Comparison of ENCODE assay signal across 22 cellular contexts in the genomic region with DNA sequence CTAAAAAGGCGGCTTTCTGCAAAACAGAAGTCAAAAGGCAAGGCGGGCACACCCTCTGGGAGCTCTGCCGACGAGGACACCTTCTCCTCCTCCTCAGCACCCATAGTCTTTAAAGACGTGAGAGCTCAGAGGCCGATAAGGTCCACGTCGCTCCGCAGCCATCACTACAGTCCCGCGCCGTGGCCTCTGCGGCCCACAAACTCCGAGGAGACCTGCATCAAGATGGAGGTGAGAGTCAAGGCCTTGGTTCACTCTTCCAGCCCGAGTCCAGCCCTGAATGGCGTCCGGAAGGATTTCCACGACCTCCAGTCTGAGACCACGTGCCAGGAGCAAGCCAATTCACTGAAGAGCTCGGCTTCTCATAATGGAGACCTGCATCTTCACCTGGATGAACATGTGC. TPM values are rescaled to one million over a fixed set of nuclear protein-coding genes. Genes with fewer than 3 reads are reported as not detected.
DNase-seq lines count a peak whose midpoint lies in the region; ATAC-seq and TF ChIP-seq lines count a peak whose summit lies in the region.
"Had no signal": no experiment of that assay in that cellular context is flagged by ENCODE, and none has a peak within 500 bp of the region (broad histone marks: within the 10 kb centered on the region; RNA-seq: fewer than 3 reads in every experiment).

No MANE protein-coding gene starts in this region.

- peaks cover 2% of the 10 kb centered on the region for H3K9me3 Mint-ChIP-seq in Calu3 (ENCODE audit: low read depth, unreplicated experiment)
- H3K9me3 Mint-ChIP-seq: CD4-positive, alpha-beta T cell; CD8-positive, alpha-beta memory T cell; GM23338 had no signal

- H3K18ac ChIP-seq in mesenchymal stem cell (ENCODE audit: low read depth in 1 of 2, low read length in 2 of 2) = no peak overlapping the region

- H3K4me3 ChIP-seq in GM06990 (replicated peaks; ENCODE audit: low read depth, low read length) (no peak overlapping the region), Panc1 (ENCODE audit: low read depth in 2 of 2, low read length in 2 of 2) (no peak overlapping the region), mesenchymal stem cell (ENCODE audit: insufficient read depth in 1 of 2, low read depth in 1 of 2, low read length in 2 of 2) (no peak overlapping the region)
- H3K4me3 ChIP-seq: A549; BLaER1 treated with 17β-estradiol and CSF1 and Interleukin-3, amounts not matched to agents 10 nM and 100 nM; GM23338; HAP-1 had no signal

- no peaks in the 10 kb centered on the region for H3K27me3 ChIP-seq in GM06990 (replicated peaks; ENCODE audit: control insufficient read depth, insufficient read depth, low read length)
- no peaks in the 10 kb centered on the region for H3K27me3 ChIP-seq in Panc1 (ENCODE audit: control insufficient read depth, insufficient read depth, low read length)
- H3K27me3 ChIP-seq in mesenchymal stem cell (ENCODE audit: control insufficient read depth in 1 of 2, insufficient read depth in 1 of 2, low read length in 2 of 2) = no peaks in the 10 kb centered on the region
- H3K27me3 ChIP-seq: BE2C; BLaER1 treated with 17β-estradiol and CSF1 and Interleukin-3, amounts not matched to agents 10 nM and 100 nM had no signal

- no peak overlapping the region for H3K4me3 Mint-ChIP-seq in Calu3 (ENCODE audit: low read depth, unreplicated experiment)
- H3K4me3 Mint-ChIP-seq: CD14-positive monocyte; CD4-positive, alpha-beta T cell; CD8-positive, alpha-beta memory T cell; GM23338 had no signal

- in situ Hi-C loops in Panc1 (cut with HindIII; ENCODE audit: low pct_unique_long_range_greater_than_20kb, low sequenced_read_pairs) = no loop called here

- peak overlapping the region; percentile 29; the same call in 1 of the 2 replicates for H3K27ac ChIP-seq in Panc1 (ENCODE audit: low read length)
- no peak overlapping the region for H3K27ac ChIP-seq in mesenchymal stem cell (ENCODE audit: low read length, poor library complexity, severe bottlenecking)
- H3K27ac ChIP-seq: BLaER1 treated with 17β-estradiol and CSF1 and Interleukin-3, amounts not matched to agents 10 nM and 100 nM had no signal

- no peak overlapping the region for H3K4ac ChIP-seq in mesenchymal stem cell (ENCODE audit: low read depth in 1 of 2, low read length in 2 of 2)

- no peak for DNase-seq in Calu3
- peak; percentile 9 for DNase-seq in GM06990 (ENCODE audit: extremely low read depth, insufficient read length)
- DNase-seq in Panc1 (ENCODE audit: low read depth, low spot score) = no peak
- no peak for DNase-seq in mesenchymal stem cell
- no peak for DNase-seq in HuH-7.5 (ENCODE audit: low spot score)
- no peak for DNase-seq in inferior parietal cortex (ENCODE audit: extremely low spot score)
- DNase-seq in SW 1271 (lab: John Stamatoyannopoulos, UW) = no peak
- DNase-seq: 8988T; ACHN; AML-193; BE2C; CD4-positive, alpha-beta T cell; CD8-positive, alpha-beta memory T cell; DMS 273 treated with DMSO at 0.1 percent for 48 hours; DMS79; EL; GDM1 had no signal

- TSS peak; percentile 19 for BruUV-seq in Calu3 (replicated peaks; lab: Mats Ljungman, UMichigan)
- no TSS peak for BruUV-seq in Panc1 (replicated peaks; lab: Mats Ljungman, UMichigan)

- H2BK120ac ChIP-seq in mesenchymal stem cell (ENCODE audit: low read depth, low read length) = no peak overlapping the region

- H4K91ac ChIP-seq in mesenchymal stem cell (ENCODE audit: low read length) = peak overlapping the region; percentile 34

- H4K8ac ChIP-seq in mesenchymal stem cell (ENCODE audit: low read length) = no peak overlapping the region

- POLR2A ChIA-PET in Panc1 (lab: Charles Lee) = no interaction called here

- peaks cover 15% of the 10 kb centered on the region for H3K79me1 ChIP-seq in mesenchymal stem cell (replicated peaks; ENCODE audit: low read length, poor library complexity, severe bottlenecking)

- H3K23ac ChIP-seq in mesenchymal stem cell (ENCODE audit: low read length in 2 of 2) = no peak overlapping the region

- peaks cover 24% of the 10 kb centered on the region; the same call in 1 of the 2 replicates for H3K4me1 ChIP-seq in Panc1 (ENCODE audit: control insufficient read depth, insufficient read depth, low read length)
- peaks cover 4% of the 10 kb centered on the region for H3K4me1 ChIP-seq in mesenchymal stem cell (ENCODE audit: control insufficient read depth, insufficient read depth, low read depth, low read length)
- H3K4me1 ChIP-seq: BE2C, HAP-1 had no signal

- intact Hi-C loops in Calu3 (cut with micrococcal nuclease; ENCODE audit: unreplicated experiment) = no loop called here
- intact Hi-C loops in Panc1 (cut with micrococcal nuclease; ENCODE audit: unreplicated experiment) = no loop called here

- H3K9ac ChIP-seq in mesenchymal stem cell (ENCODE audit: low read length) = no peak overlapping the region
- H3K9ac ChIP-seq: BLaER1 treated with 17β-estradiol and CSF1 and Interleukin-3, amounts not matched to agents 10 nM and 100 nM had no signal

- no peak overlapping the region for H2AK5ac ChIP-seq in mesenchymal stem cell (ENCODE audit: low read length, severe bottlenecking)

- TF ChIP-seq CTCF in Calu3 (IDR thresholded peaks at IDR 0.05; ENCODE audit: unreplicated experiment) (no peak), GM06990 (IDR thresholded peaks at IDR 0.05; ENCODE audit: insufficient read depth, low read length, poor library complexity, severe bottlenecking) (no peak), Panc1 (IDR thresholded peaks at IDR 0.05) (no peak)

- peaks cover 3% of the 10 kb centered on the region; the same call in 1 of the 2 replicates for H3K36me3 ChIP-seq in GM06990 (ENCODE audit: control insufficient read depth, insufficient read depth, low read length)
- peaks cover 7% of the 10 kb centered on the region for H3K36me3 ChIP-seq in Panc1 (ENCODE audit: control insufficient read depth, insufficient read depth, low read length)
- peaks cover 14 to 52% of the 10 kb centered on the region in 2 experiments for H3K36me3 ChIP-seq in mesenchymal stem cell (ENCODE audit: control insufficient read depth in 1 of 2, insufficient read depth in 2 of 2, low read depth in 1 of 2, low read length in 2 of 2)
- H3K36me3 ChIP-seq: BE2C, HAP-1 had no signal

- H2BK15ac ChIP-seq in mesenchymal stem cell (ENCODE audit: low read depth, poor library complexity, severe bottlenecking) = no peak overlapping the region

- no peaks in the 10 kb centered on the region for H3K27me3 Mint-ChIP-seq in Calu3 (ENCODE audit: unreplicated experiment)
- H3K27me3 Mint-ChIP-seq: CD4-positive, alpha-beta T cell had no signal

- CTCF ChIA-PET in Calu3 (lab: Charles Lee) (no interaction called here), Panc1 (lab: Charles Lee) (no interaction called here)

- H3K4me2 ChIP-seq in mesenchymal stem cell (ENCODE audit: low read length, poor library complexity, severe bottlenecking) = no peak overlapping the region
- H3K4me2 ChIP-seq: A549; BLaER1 treated with 17β-estradiol and CSF1 and Interleukin-3, amounts not matched to agents 10 nM and 100 nM; GM23338 had no signal

- peaks cover 21% of the 10 kb centered on the region for H3K4me1 Mint-ChIP-seq in Calu3 (ENCODE audit: low read depth, unreplicated experiment)

- H3K14ac ChIP-seq in mesenchymal stem cell (ENCODE audit: low read length in 2 of 2) = no peak overlapping the region

- no peak overlapping the region for H3K27ac Mint-ChIP-seq in Calu3 (ENCODE audit: unreplicated experiment)
- H3K27ac Mint-ChIP-seq: CD14-positive monocyte; CD4-positive, alpha-beta T cell; CD8-positive, alpha-beta memory T cell; GM23338 had no signal

- no peaks in the 10 kb centered on the region for H3K9me3 ChIP-seq in Panc1 (ENCODE audit: control insufficient read depth, insufficient read depth, low read depth, low read length)
- no peaks in the 10 kb centered on the region for H3K9me3 ChIP-seq in mesenchymal stem cell (ENCODE audit: control insufficient read depth, low read length)
- H3K9me3 ChIP-seq: A549, BE2C, HAP-1 had no signal

- H2BK5ac ChIP-seq in mesenchymal stem cell (ENCODE audit: low read depth, low read length, poor library complexity, severe bottlenecking) = no peak overlapping the region

- H3K36me3 Mint-ChIP-seq in Calu3 (ENCODE audit: insufficient read depth, unreplicated experiment) = peaks cover 15% of the 10 kb centered on the region

- no peak overlapping the region for H2BK12ac ChIP-seq in mesenchymal stem cell (ENCODE audit: low read length in 2 of 2)

- ATAC-seq in Panc1 = peak; percentile 17; the same call in 1 of the 2 replicates
- ATAC-seq: A549, GM23338 had no signal

- no peak overlapping the region for H2AFZ ChIP-seq in mesenchymal stem cell (ENCODE audit: low read depth, low read length)
- H2AFZ ChIP-seq: GM23338 had no signal

- 98% methylated on average over 20 of the region's 20 CpGs for WGBS in mesenchymal stem cell

RNA-seq across cellular contexts. Expression of gene SOCS6, which starts 36.1 kb away (rescaled TPM):
- 26.1 and 33.0 TPM in 2 replicates for total RNA-seq in Calu3 (2022)
- 43.0 TPM for total RNA-seq in Panc1 (2021; ENCODE audit: unreplicated experiment)
- 22.7 TPM for polyA plus RNA-seq in Panc1 (2012; ENCODE audit: insufficient read length)
- polyA plus RNA-seq in mesenchymal stem cell (2013, experiment 1 of 2) = 14.7 TPM
- polyA plus RNA-seq in mesenchymal stem cell (2013, experiment 2 of 2) = 13.9 TPM
